Comparison of ENCODE assay signal across 8 cellular contexts in genomic region chr1:35192056-35192852, GRCh38. TPM values are rescaled to one million over a fixed set of nuclear protein-coding genes. Genes with fewer than 3 reads are reported as not detected.
DNase-seq lines count a peak whose midpoint lies in the region; ATAC-seq, FAIRE-seq and TF ChIP-seq lines count a peak whose summit lies in the region.

No MANE protein-coding gene starts in this region.

- H3K36me3 ChIP-seq in HepG2 (replicated peaks in 1 of 2; ENCODE audit: control insufficient read depth in 1 of 2, insufficient read depth in 2 of 2, low read length in 2 of 2) = peaks cover 20 to 44% of the 10 kb centered on the region in 2 experiments

- no peaks in the 10 kb centered on the region for H3K9me3 ChIP-seq in HepG2 (ENCODE audit: low read length)

- DNase-seq in 8988T (peak; percentile 50), NCI-H526 treated with DMSO at 0.1 percent for 48 hours (lab: John Stamatoyannopoulos, UW) (peak; percentile 49), coronary artery (ENCODE audit: low spot score) (peak; percentile 91), HepG2 (ENCODE audit: low spot score) (peak; percentile 50)
- DNase-seq in activated CD4-positive, alpha-beta T cell treated with anti-CD3 and anti-CD28 coated beads, Interleukin-2, amount 10 ng/mL, durations not matched to agents 7 days and 5 days = peak; percentile 88
- peak; percentile 86 for DNase-seq in stimulated activated CD4-positive, alpha-beta T cell treated with anti-CD3 and anti-CD28 coated beads, Interleukin-2, amount 100 ng/mL, for 4 hours (ENCODE audit: low read depth)

- no peak; the same call in none of the 2 replicates for TF ChIP-seq RAD21 in HepG2 (CRISPR knock-in tag; IDR thresholded peaks at IDR 0.05)

- peak overlapping the region; percentile 92 for H3K4me3 Mint-ChIP-seq in activated CD4-positive, alpha-beta T cell treated with anti-CD3 and anti-CD28 coated beads, Interleukin-2, amount 10 ng/mL, durations not matched to agents 7 days and 5 days

- H3K9ac ChIP-seq in HepG2 (ENCODE audit: insufficient read depth, low read depth, low read length) = peak overlapping the region; percentile 98

- TF ChIP-seq EP300 in HepG2 (IDR thresholded peaks at IDR 0.05; ENCODE audit: low read depth in 2 of 2, low read length in 2 of 2) (no peak), HepG2 (CRISPR knock-in tag; IDR thresholded peaks at IDR 0.05; ENCODE audit: borderline replicate concordance) (no peak)

- H3K4me1 ChIP-seq in HepG2 (ENCODE audit: insufficient read depth, low read length) = peaks cover 55% of the 10 kb centered on the region

- intact Hi-C loops in HepG2 (cut with micrococcal nuclease; ENCODE audit: unreplicated experiment) = loop anchor here (2.0 to 5.0 kb wide), 2 partner anchors 77 to 160 kb away; partner anchors contain the start of genes ZMYM4 and ZMYM6

- WGBS in HepG2 (ENCODE audit: low lambda C conversion rate) = 0% methylated on average over 9 of the region's 94 CpGs

- H3K4me1 Mint-ChIP-seq in activated CD4-positive, alpha-beta T cell treated with anti-CD3 and anti-CD28 coated beads, Interleukin-2, amount 10 ng/mL, durations not matched to agents 7 days and 5 days = peaks cover 51% of the 10 kb centered on the region

- BruUV-seq in HepG2 (replicated peaks; lab: Mats Ljungman, UMichigan) = no TSS peak

- no peak overlapping the region for H2AFZ ChIP-seq in HepG2 (ENCODE audit: low read length)

- in situ Hi-C loops in HepG2 (cut with HindIII; ENCODE audit: extremely low pct_ligation_motif_present, low pct_unique_long_range_greater_than_20kb) = loop anchor here (10.0 kb wide), 2 partner anchors 93 to 363 kb away; partner anchors contain the start of genes KIAA0319L and NCDN

- ATAC-seq in HG03280 (IDR thresholded peaks at IDR 0.05; ENCODE audit: unreplicated experiment) (peak; percentile 40), HepG2 (peak; percentile 55)

- TF ChIP-seq CTCF in coronary artery (IDR thresholded peaks at IDR 0.05) (peak; percentile 15), HepG2 (CRISPR knock-in tag; IDR thresholded peaks at IDR 0.05) (0 out of 2 replicates have a peak, but pooled peaks have one; percentile 31)

- no peak for FAIRE-seq in HepG2 (lab: Jason Lieb, UNC)

- TF ChIP-seq POLR2A in GM18526 (IDR thresholded peaks at IDR 0.05; ENCODE audit: extremely low read depth, insufficient read length) (peak; percentile 63), HepG2 (IDR thresholded peaks at IDR 0.05; ENCODE audit: insufficient read depth in 1 of 2, low read depth in 2 of 2, low read length in 2 of 2) (peak; percentile 35 to 69; a peak in 3 of 4 replicates)

- peaks cover 50% of the 10 kb centered on the region for H3K36me3 Mint-ChIP-seq in activated CD4-positive, alpha-beta T cell treated with anti-CD3 and anti-CD28 coated beads, Interleukin-2, amount 10 ng/mL, durations not matched to agents 7 days and 5 days (ENCODE audit: low read depth)

- no peaks in the 10 kb centered on the region; a peak in 1 of 5 replicates for H3K27me3 ChIP-seq in HepG2 (ENCODE audit: control insufficient read depth in 1 of 2, insufficient read depth in 2 of 2, low read length in 2 of 2)

- CTCF ChIA-PET in activated CD4-positive, alpha-beta T cell treated with anti-CD3 and anti-CD28 coated beads, Interleukin-2, amount 10 ng/mL, durations not matched to agents 7 days and 5 days (lab: Charles Lee) = no interaction called here
- CTCF ChIA-PET in HepG2 (lab: Yijun Ruan, JAX; ENCODE audit: low intra/inter-chr PET ratio, low total read pairs) = no interaction called here

- H3K4me3 ChIP-seq in coronary artery = peak overlapping the region; percentile 99
- peak overlapping the region; percentile 94 to 100 (median 99) for H3K4me3 ChIP-seq in HepG2 (replicated peaks in 1 of 3; ENCODE audit: insufficient read depth in 1 of 3, low read depth in 2 of 3, low read length in 3 of 3)

- POLR2A ChIA-PET in activated CD4-positive, alpha-beta T cell treated with anti-CD3 and anti-CD28 coated beads, Interleukin-2, amount 10 ng/mL, durations not matched to agents 7 days and 5 days (lab: Charles Lee) = no interaction called here
- POLR2A ChIA-PET in HepG2 (lab: Yijun Ruan, JAX) = interaction anchor here (1.0 to 1.2 kb wide), 9 partner anchors 8 to 365 kb away, joined by 3 to 8 read pairs (median 3); partner anchors contain the start of genes KIAA0319L, NCDN, ZMYM1 and ZMYM4

- peaks cover 55% of the 10 kb centered on the region for H3K79me2 ChIP-seq in HepG2 (ENCODE audit: insufficient read depth, low read length)

- peak overlapping the region; percentile 99 to 100 for H3K27ac ChIP-seq in coronary artery
- H3K27ac ChIP-seq in HepG2 (ENCODE audit: extremely low read length, insufficient read depth, low read length) = peak overlapping the region; percentile 88

- peak overlapping the region; percentile 33 for H3K4me2 ChIP-seq in HepG2 (ENCODE audit: low read depth, low read length)

- H3K27ac Mint-ChIP-seq in activated CD4-positive, alpha-beta T cell treated with anti-CD3 and anti-CD28 coated beads, Interleukin-2, amount 10 ng/mL, durations not matched to agents 7 days and 5 days = peak overlapping the region; percentile 100

- no peaks in the 10 kb centered on the region for H3K9me3 Mint-ChIP-seq in activated CD4-positive, alpha-beta T cell treated with anti-CD3 and anti-CD28 coated beads, Interleukin-2, amount 10 ng/mL, durations not matched to agents 7 days and 5 days

- H3K27me3 Mint-ChIP-seq in activated CD4-positive, alpha-beta T cell treated with anti-CD3 and anti-CD28 coated beads, Interleukin-2, amount 10 ng/mL, durations not matched to agents 7 days and 5 days = no peaks in the 10 kb centered on the region

- peaks cover 46% of the 10 kb centered on the region for H4K20me1 ChIP-seq in HepG2 (ENCODE audit: insufficient read depth, low read length)

TF ChIP-seq in HepG2, 621 proteins besides CTCF, POLR2A, EP300 and RAD21 (continues in another document):
- TF ChIP-seq ZNF564 (CRISPR knock-in tag; IDR thresholded peaks at IDR 0.05) = no peak
- TF ChIP-seq ZNF12 (CRISPR knock-in tag; IDR thresholded peaks at IDR 0.05) = no peak
- 0 out of 2 replicates have a peak, but pooled peaks have one; percentile 12 for TF ChIP-seq ZBTB42 (CRISPR knock-in tag; IDR thresholded peaks at IDR 0.05)
- TF ChIP-seq EEA1 (CRISPR knock-in tag; IDR thresholded peaks at IDR 0.05; ENCODE audit: borderline replicate concordance) = 0 out of 2 replicates have a peak, but pooled peaks have one; percentile 45
- TF ChIP-seq MYC (CRISPR knock-in tag; IDR thresholded peaks at IDR 0.05; ENCODE audit: borderline replicate concordance) = peak; percentile 40; the same call in 1 of the 2 replicates
- 0 out of 2 replicates have a peak, but pooled peaks have one; percentile 5 for TF ChIP-seq FOXO1 (CRISPR knock-in tag; IDR thresholded peaks at IDR 0.05)
- TF ChIP-seq FOXA1 (IDR thresholded peaks at IDR 0.05) = no peak
- no peak for TF ChIP-seq FOXA1 (CRISPR knock-in tag; IDR thresholded peaks at IDR 0.05)
- peak; percentile 75; the same call in 1 of the 2 replicates for TF ChIP-seq ZHX1 (CRISPR knock-in tag; IDR thresholded peaks at IDR 0.05; ENCODE audit: low read depth)

RNA-seq across cellular contexts. Expression of gene SFPQ, which starts 0.7 kb away (rescaled TPM):
- total RNA-seq in activated CD4-positive, alpha-beta T cell treated with anti-CD3 and anti-CD28 coated beads, Interleukin-2, amount 10 ng/mL, durations not matched to agents 7 days and 5 days = 100 to 1,000 TPM; 375 to 397 TPM
- 260 and 292 TPM in 2 replicates for total RNA-seq in HepG2 (2016; rRNA removed; fragmentation: Illumina TruSeq; extraction: Trizol)
- total RNA-seq in HepG2 (2016; cell fraction: cytosol; rRNA removed; fragmentation: Illumina TruSeq; extraction: Trizol; ENCODE audit: low read depth) = 54.6 and 65.9 TPM in 2 replicates
- 237 and 292 TPM in 2 replicates for total RNA-seq in HepG2 (2016; cell fraction: insoluble cytoplasmic fraction; rRNA removed; fragmentation: Illumina TruSeq; extraction: Trizol)
- 101 and 132 TPM in 2 replicates for total RNA-seq in HepG2 (2016; cell fraction: membrane; rRNA removed; fragmentation: Illumina TruSeq; extraction: Trizol)
- 411 and 473 TPM in 2 replicates for total RNA-seq in HepG2 (2016; cell fraction: nucleus; rRNA removed; fragmentation: Illumina TruSeq; extraction: Trizol)
- polyA plus RNA-seq in HepG2 (2011; rRNA removed) = 76.7 and 101 TPM in 2 replicates
- 18.6 and 20.5 TPM in 2 replicates for polyA plus RNA-seq in HepG2 (2011; cell fraction: cytosol; rRNA removed)
- 225 and 256 TPM in 2 replicates for polyA plus RNA-seq in HepG2 (2011; cell fraction: nucleus; rRNA removed)
- polyA plus RNA-seq in HepG2 (2012) = 145 and 183 TPM in 2 replicates
- 27.6 and 28.9 TPM in 2 replicates for polyA plus RNA-seq in HepG2 (2016; cell fraction: cytosol; fragmentation: Illumina TruSeq; extraction: Trizol; ENCODE audit: low read depth)
- 284 and 302 TPM in 2 replicates for polyA plus RNA-seq in HepG2 (2016; cell fraction: insoluble cytoplasmic fraction; fragmentation: Illumina TruSeq; extraction: Trizol; ENCODE audit: low read depth)
- polyA plus RNA-seq in HepG2 (2016; cell fraction: membrane; fragmentation: Illumina TruSeq; extraction: Trizol; ENCODE audit: low read depth) = 44.6 and 59.5 TPM in 2 replicates
- polyA plus RNA-seq in HepG2 (2016; cell fraction: nucleus; fragmentation: Illumina TruSeq; extraction: Trizol; ENCODE audit: insufficient read depth, low read depth) = 714 and 721 TPM in 2 replicates
- polyA minus RNA-seq in HepG2 (2011; rRNA and poly(A)+ RNA removed; ENCODE audit: low replicate concordance) = 40.6 and 55.3 TPM in 2 replicates
- 27.8 and 30.1 TPM in 2 replicates for polyA minus RNA-seq in HepG2 (2011; cell fraction: cytosol; rRNA and poly(A)+ RNA removed)
- 397 and 453 TPM in 2 replicates for polyA minus RNA-seq in HepG2 (2011; cell fraction: nucleus; rRNA and poly(A)+ RNA removed)

Comparison
In these comparisons a context has a peak if more than half of its experiments do, and no peak if none do; other contexts are left out.
1. Peak in every context shown above with its lines: DNase-seq, ATAC-seq, H3K4me3 ChIP-seq and H3K27ac ChIP-seq.